In genomic region chr3:55547086-55547666, GRCh38 we compare ENCODE assay signal across 2 cellular contexts.
TF ChIP-seq lines count a peak whose summit lies in the region.

No MANE protein-coding gene starts in this region.

TF ChIP-seq in HEK293, 187 proteins besides CTCF, POLR2A, EP300 and RAD21:
- TF ChIP-seq ZBTB8A (tag by site-specific recombination; IDR thresholded peaks at IDR 0.05) = peak; percentile 83
- TF ChIP-seq ZIC2 (tag by site-specific recombination; IDR thresholded peaks at IDR 0.05) = peak; percentile 89
- peak; percentile 88 for TF ChIP-seq GLIS1 (tag by site-specific recombination; IDR thresholded peaks at IDR 0.05)
- TF ChIP-seq FEZF1 (tag by site-specific recombination; IDR thresholded peaks at IDR 0.05) = peak; percentile 64
- no peak for TF ChIP-seq ZNF629 (tag by site-specific recombination; IDR thresholded peaks at IDR 0.05)
- TF ChIP-seq ZNF423 (tag by site-specific recombination; IDR thresholded peaks at IDR 0.05) = peak; percentile 35; the same call in 1 of the 2 replicates
- no peak for TF ChIP-seq GFI1B (tag by site-specific recombination; IDR thresholded peaks at IDR 0.05)
- peak; percentile 80; the same call in 1 of the 2 replicates for TF ChIP-seq TCF7L2 (IDR thresholded peaks at IDR 0.05; ENCODE audit: borderline replicate concordance, low read depth, low read length)

TF ChIP-seq in H1, 55 proteins besides CTCF, POLR2A, EP300 and RAD21:
- TF ChIP-seq KDM5A (IDR thresholded peaks at IDR 0.05; ENCODE audit: low read length) = no peak
- TF ChIP-seq RBBP5 (IDR thresholded peaks at IDR 0.05; ENCODE audit: borderline replicate concordance, low read depth, low read length) = no peak
- no peak for TF ChIP-seq EZH2 (IDR thresholded peaks at IDR 0.05; ENCODE audit: low read depth, low read length, severe bottlenecking)
- no peak for TF ChIP-seq TCF12 (IDR thresholded peaks at IDR 0.05; ENCODE audit: low read depth, low read length)
- no peak for TF ChIP-seq ATF2 (IDR thresholded peaks at IDR 0.05; ENCODE audit: low read length)
